In genomic region chr22:50271011-50271394, GRCh38 we compare ENCODE assay signal across 8 cellular contexts. TPM values are rescaled to one million over a fixed set of nuclear protein-coding genes. Genes with fewer than 3 reads are reported as not detected.
DNase-seq lines count a peak whose midpoint lies in the region; ATAC-seq, FAIRE-seq and TF ChIP-seq lines count a peak whose summit lies in the region.

No MANE protein-coding gene starts in this region.

- peaks cover 19 to 66% (median 53%) of the 10 kb centered on the region in 9 donors for H3K4me1 ChIP-seq in heart right ventricle
- H3K4me1 ChIP-seq in lower lobe of right lung, result peaks cover 45% of the 10 kb centered on the region
- peaks cover 0 to 32% of the 10 kb centered on the region in 2 donors for H3K4me1 ChIP-seq in uterus

- peaks cover 0 to 66% (median 0%) of the 10 kb centered on the region in 7 donors for H3K27me3 ChIP-seq in heart right ventricle
- peaks cover 5% of the 10 kb centered on the region for H3K27me3 ChIP-seq in lower lobe of right lung (ENCODE audit: low read depth)
- H3K27me3 ChIP-seq in uterus, result no peaks in the 10 kb centered on the region

- TF ChIP-seq POLR2A in uterus (IDR thresholded peaks at IDR 0.05), result no peak

- DNase-seq in heart right ventricle (no peak), Right ventricle myocardium superior (no peak), astrocyte of the cerebellum (ENCODE audit: low read depth) (no peak), lower lobe of right lung (no peak), uterus (no peak), dedifferentiated amniotic fluid mesenchymal stem cell (ENCODE audit: extremely low spot score) (no peak), frontal cortex (ENCODE audit: low spot score in 2 of 2) (no peak)

- ATAC-seq in heart right ventricle (no peak), Right ventricle myocardium superior (ENCODE audit: poor library complexity) (no peak), lower lobe of right lung (no peak), GM18520 (IDR thresholded peaks at IDR 0.05; ENCODE audit: unreplicated experiment) (no peak)

- intact Hi-C loops in heart right ventricle (cut with DNase I) (loop anchor here in 4 of 10 donors (2.0 to 5.0 kb wide), 3 partner anchors 36 to 71 kb away; partner anchors contain the start of genes PPP6R2 (in 3 of the 4), DENND6B (in 1 of the 4) and PLXNB2 (in 1 of the 4)), Right ventricle myocardium superior (cut with DNase I) (no loop called here), lower lobe of right lung (cut with DNase I) (loop anchor here (10.0 kb wide), 1 partner anchor 54 kb away; the partner anchor contains the start of gene DENND6B), uterus (cut with DNase I; ENCODE audit: low total_unique reads) (loop anchor here (10.0 kb wide), 1 partner anchor 234 kb away; the partner anchor contains the start of genes LMF2 and NCAPH2)

- H3K27ac ChIP-seq in heart right ventricle (peak overlapping the region in 9 of 10 donors; percentile 61 to 86 (median 82)), lower lobe of right lung (peak overlapping the region; percentile 64), uterus (peak overlapping the region; percentile 50 to 72)

- in situ Hi-C loops in astrocyte of the cerebellum (cut with HindIII; ENCODE audit: low sequenced_read_pairs), result no loop called here

- H3K4me3 ChIP-seq in heart right ventricle (peak overlapping the region; percentile 26 to 75 (median 58)), astrocyte of the cerebellum (ENCODE audit: low read depth, low read length) (peak overlapping the region; percentile 52), lower lobe of right lung (peak overlapping the region; percentile 62), uterus (peak overlapping the region; percentile 45 to 48)

- no peak for FAIRE-seq in frontal cortex (lab: Jason Lieb, UNC)

- peaks cover 0 to 18% (median 11%) of the 10 kb centered on the region in 9 donors for H3K36me3 ChIP-seq in heart right ventricle
- peaks cover 17% of the 10 kb centered on the region for H3K36me3 ChIP-seq in lower lobe of right lung
- H3K36me3 ChIP-seq in uterus, result no peaks in the 10 kb centered on the region

- H3K9me3 ChIP-seq in heart right ventricle, result no peaks in the 10 kb centered on the region
- no peaks in the 10 kb centered on the region for H3K9me3 ChIP-seq in lower lobe of right lung
- H3K9me3 ChIP-seq in uterus, result no peaks in the 10 kb centered on the region

- no peak for TF ChIP-seq CTCF in heart right ventricle (IDR thresholded peaks at IDR 0.05)
- no peak for TF ChIP-seq CTCF in astrocyte of the cerebellum (IDR thresholded peaks at IDR 0.05; ENCODE audit: low read depth, low read length, missing control alignments)
- TF ChIP-seq CTCF in lower lobe of right lung (IDR thresholded peaks at IDR 0.05), result no peak
- no peak for TF ChIP-seq CTCF in uterus (IDR thresholded peaks at IDR 0.05)

- 2% methylated on average over 30 of the region's 30 CpGs for WGBS in heart right ventricle, 2 donors

RNA-seq across cellular contexts. Expression of gene MAPK11, which starts 0.8 kb away (rescaled TPM):
- total RNA-seq in heart right ventricle, result 10 to 100 TPM in 2 of 10 donors, 1 to 10 TPM in 8; 4.3 to 11.3 (median 7.1) TPM
- polyA plus RNA-seq in heart right ventricle, result 10 to 100 TPM; 11.6 to 18.0 TPM
- 8.5 TPM for total RNA-seq in Right ventricle myocardium superior
- 13.1 TPM for total RNA-seq in lower lobe of right lung
- total RNA-seq in uterus, result 10 to 100 TPM in 3 of 4 donors, 1 to 10 TPM in 1; 7.9 to 39.5 (median 22.4) TPM
- total RNA-seq in frontal cortex, result 16.3 TPM

RNA-seq across cellular contexts. Expression of gene MAPK12, which starts 9.5 kb away (rescaled TPM):
- 10 to 100 TPM; 10.6 to 21.9 (median 16.1) TPM for total RNA-seq in heart right ventricle
- polyA plus RNA-seq in heart right ventricle, result 10 to 100 TPM; 14.8 to 23.0 TPM
- total RNA-seq in Right ventricle myocardium superior, result 13.2 TPM
- total RNA-seq in lower lobe of right lung, result 11.9 TPM
- 10 to 100 TPM; 10.3 to 41.4 (median 28.3) TPM for total RNA-seq in uterus
- total RNA-seq in frontal cortex, result 11.4 TPM

RNA-seq across cellular contexts. Expression of gene HDAC10, which starts 19.9 kb away (rescaled TPM):
- total RNA-seq in heart right ventricle (10 to 100 TPM in 6 of 10 donors, 1 to 10 TPM in 4; 7.1 to 16.7 (median 10.3) TPM), Right ventricle myocardium superior (12.0 TPM), lower lobe of right lung (47.9 TPM), uterus (10 to 100 TPM in 3 of 4 donors, 1 to 10 TPM in 1; 1.2 to 40.5 (median 20.6) TPM), frontal cortex (16.7 TPM)
- 10 to 100 TPM in 1 of 2 donors, 1 to 10 TPM in 1; 7.9 to 20.3 TPM for polyA plus RNA-seq in heart right ventricle

RNA-seq across cellular contexts. Expression of gene TUBGCP6, which starts 26.2 kb away (rescaled TPM):
- total RNA-seq in heart right ventricle (10 to 100 TPM; 15.5 to 23.3 (median 18.5) TPM), Right ventricle myocardium superior (14.1 TPM), lower lobe of right lung (48.5 TPM), uterus (10 to 100 TPM; 19.1 to 52.2 (median 40.7) TPM), frontal cortex (29.3 TPM)
- 10 to 100 TPM; 14.2 to 40.7 TPM for polyA plus RNA-seq in heart right ventricle

RNA-seq across cellular contexts. Expression of gene PLXNB2, which starts 36.4 kb away (rescaled TPM):
- total RNA-seq in heart right ventricle (100 to 1,000 TPM in 1 of 10 donors, 10 to 100 TPM in 9; 43.0 to 101 (median 57.8) TPM), Right ventricle myocardium superior (68.3 TPM), lower lobe of right lung (256 TPM), uterus (100 to 1,000 TPM in 2 of 4 donors, 10 to 100 TPM in 2; 44.7 to 208 (median 126) TPM), frontal cortex (44.4 TPM)
- polyA plus RNA-seq in heart right ventricle, result 10 to 100 TPM; 33.5 to 71.0 TPM
